ENCODE assay signal across 1 cellular context in genomic region chr2:169828141-169828811, GRCh38.
TF ChIP-seq lines count a peak whose summit lies in the region.

No MANE protein-coding gene starts in this region.

TF ChIP-seq in K562, 482 proteins besides CTCF, POLR2A, EP300 and RAD21 (continued from another document):
- TF ChIP-seq ZNF318 (IDR thresholded peaks at IDR 0.05; ENCODE audit: borderline replicate concordance in 1 of 2, low read depth in 1 of 2) (no peak; a peak in 1 of 4 replicates), ZBTB2 (IDR thresholded peaks at IDR 0.05) (0 out of 2 replicates have a peak, but pooled peaks have one; percentile 14), E2F4 (CRISPR knock-in tag; IDR thresholded peaks at IDR 0.05; ENCODE audit: low read depth) (no peak), MAX (CRISPR knock-in tag; IDR thresholded peaks at IDR 0.05) (peak; percentile 51; the same call in 1 of the 2 replicates), RBBP5 (IDR thresholded peaks at IDR 0.05; ENCODE audit: borderline replicate concordance, insufficient read depth, low read length, poor library complexity, severe bottlenecking) (no peak), HBP1 (CRISPR knock-in tag; IDR thresholded peaks at IDR 0.05) (peak; percentile 51; the same call in 1 of the 2 replicates), DMBX1 (CRISPR knock-in tag; IDR thresholded peaks at IDR 0.05; ENCODE audit: borderline replicate concordance) (no peak), KDM1A (IDR thresholded peaks at IDR 0.05) (peak in 1 of 2 experiments; percentile 93; a peak in 2 of 4 replicates)
